21 cellular contexts compared by ENCODE assay signal in genomic region chr18:24831871-24832665, GRCh38.
A peak's percentile ranks its signal among the peaks of the same experiment; 100 is the strongest.
DNase-seq lines count a peak whose midpoint lies in the region; ATAC-seq, FAIRE-seq and TF ChIP-seq lines count a peak whose summit lies in the region.
"Had no signal": no experiment of that assay in that cellular context is flagged by ENCODE, and none has a peak within 500 bp of the region (broad histone marks: within the 10 kb centered on the region; RNA-seq: fewer than 3 reads in every experiment).

No MANE protein-coding gene starts in this region.

- WGBS in K562 (ENCODE audit: insufficient coverage, low coverage, missing lambda C conversion rate), result 4% methylated on average over 11 of the region's 11 CpGs
- WGBS in GM23248 (ENCODE audit: low coverage in 1 of 2, low lambda C conversion rate in 2 of 2, missing lambda C conversion rate in 2 of 2), 2 experiments, result 81 to 82% methylated on average over 11 of the region's 11 CpGs

- TF ChIP-seq CTCF in K562 (IDR thresholded peaks at IDR 0.05 in 2 of 3, conservative IDR thresholded peaks at IDR 0.05 in 1 of 3; ENCODE audit: insufficient read depth in 2 of 3, low read depth in 1 of 3, low read length in 3 of 3) (no peak), upper lobe of right lung (IDR thresholded peaks at IDR 0.05) (no peak)

- ATAC-seq in K562 (no peak), upper lobe of right lung (peak; percentile 25), HG02938 (IDR thresholded peaks at IDR 0.05; ENCODE audit: unreplicated experiment) (no peak)
- ATAC-seq: heart left ventricle, left ventricle myocardium superior, mucosa of descending colon had no signal

- no peak for FAIRE-seq in K562 (lab: Jason Lieb, UNC)
- FAIRE-seq: colon had no signal

- H3K27me3 ChIP-seq in K562 (ENCODE audit: control insufficient read depth in 2 of 2, insufficient read depth in 2 of 2, low read length in 2 of 2), result no peaks in the 10 kb centered on the region; a peak in 1 of 5 replicates
- H3K27me3 ChIP-seq in upper lobe of right lung, result no peaks in the 10 kb centered on the region
- H3K27me3 ChIP-seq in GM23248 (replicated peaks; ENCODE audit: insufficient read depth), result peaks cover 41% of the 10 kb centered on the region
- H3K27me3 ChIP-seq: BLaER1 had no signal

- H2AFZ ChIP-seq in K562 (ENCODE audit: low read depth, low read length) (no peak overlapping the region), GM23248 (no peak overlapping the region)

- H3F3A ChIP-seq in GM23248 (ENCODE audit: insufficient read depth), result peaks cover 3% of the 10 kb centered on the region; the same call in 1 of the 2 replicates

- CTCF ChIA-PET in K562 (lab: Yijun Ruan, JAX; ENCODE audit: low intra/inter-chr PET ratio), result no interaction called here

- POLR2A ChIA-PET in K562 (lab: Yijun Ruan, JAX), result no interaction called here

- TF ChIP-seq RAD21 in K562 (CRISPR knock-in tag; conservative IDR thresholded peaks at IDR 0.05 in 1 of 2, IDR thresholded peaks at IDR 0.05 in 1 of 2), result no peak

- H3K27ac ChIP-seq in K562 (ENCODE audit: extremely low read depth, low read depth, low read length) (no peak overlapping the region), upper lobe of right lung (no peak overlapping the region), GM23248 (no peak overlapping the region)
- H3K27ac ChIP-seq: BLaER1, heart left ventricle had no signal

- no peaks in the 10 kb centered on the region; the same call in 1 of the 2 replicates for H3K9me3 ChIP-seq in K562 (replicated peaks; ENCODE audit: control insufficient read depth, insufficient read depth, low read depth, low read length)
- H3K9me3 ChIP-seq in upper lobe of right lung, result no peaks in the 10 kb centered on the region
- no peaks in the 10 kb centered on the region for H3K9me3 ChIP-seq in GM23248 (ENCODE audit: low read depth)
- H3K9me3 ChIP-seq: BLaER1, heart left ventricle, mucosa of descending colon had no signal

- no peak for TF ChIP-seq EP300 in K562 (IDR thresholded peaks at IDR 0.05; ENCODE audit: low read length)

- in situ Hi-C loops in K562 (cut with MboI), result loop anchor here (25.0 kb wide), 1 partner anchor 1305 kb away; the partner anchor contains the start of gene PSMA8
- in situ Hi-C loops in GM23248 (cut with MboI), result no loop called here

- TF ChIP-seq POLR2A in K562 (conservative IDR thresholded peaks at IDR 0.05), result no peak

- H3K79me2 ChIP-seq in K562 (ENCODE audit: control insufficient read depth, insufficient read depth, low read length) (no peaks in the 10 kb centered on the region), GM23248 (ENCODE audit: insufficient read depth) (no peaks in the 10 kb centered on the region)

- H3K4me1 ChIP-seq in K562 (replicated peaks in 1 of 2; ENCODE audit: control insufficient read depth in 2 of 2, insufficient read depth in 2 of 2, low read length in 2 of 2), result no peaks in the 10 kb centered on the region
- H3K4me1 ChIP-seq in upper lobe of right lung, result peaks cover 3% of the 10 kb centered on the region
- H3K4me1 ChIP-seq in GM23248 (ENCODE audit: insufficient read depth), result peaks cover 12% of the 10 kb centered on the region
- H3K4me1 ChIP-seq: BLaER1, heart left ventricle had no signal

- BruUV-seq in K562 (replicated peaks; lab: Mats Ljungman, UMichigan), result no TSS peak

- no peak overlapping the region for H3K9ac ChIP-seq in K562 (ENCODE audit: insufficient read depth in 1 of 2, low read depth in 2 of 2, low read length in 2 of 2)
- no peak overlapping the region for H3K9ac ChIP-seq in GM23248
- H3K9ac ChIP-seq: BLaER1 had no signal

- H3K9me1 ChIP-seq in K562 (ENCODE audit: control insufficient read depth, insufficient read depth, low read length), result no peaks in the 10 kb centered on the region

- H3K9me2 ChIP-seq in GM23248 (ENCODE audit: insufficient read depth), result no peaks in the 10 kb centered on the region

- H3K4me3 ChIP-seq in K562 (no peak overlapping the region), upper lobe of right lung (no peak overlapping the region), GM23248 (no peak overlapping the region)
- H3K4me3 ChIP-seq: BLaER1, heart left ventricle, mucosa of descending colon had no signal

- H3K36me3 ChIP-seq in K562 (ENCODE audit: control insufficient read depth, insufficient read depth, low read length), result no peaks in the 10 kb centered on the region
- H3K36me3 ChIP-seq in upper lobe of right lung, result no peaks in the 10 kb centered on the region
- H3K36me3 ChIP-seq in GM23248 (ENCODE audit: low read depth), result no peaks in the 10 kb centered on the region
- H3K36me3 ChIP-seq: BLaER1, heart left ventricle had no signal

- H4K20me1 ChIP-seq in K562 (replicated peaks; ENCODE audit: control insufficient read depth, insufficient read depth, low read length) (no peaks in the 10 kb centered on the region), GM23248 (ENCODE audit: insufficient read depth) (no peaks in the 10 kb centered on the region)
- H4K20me1 ChIP-seq: BLaER1 had no signal

- intact Hi-C loops in K562 (cut with micrococcal nuclease), result no loop called here
- intact Hi-C loops in upper lobe of right lung (cut with DNase I), result no loop called here

- peak; percentile 29 for DNase-seq in NCI-H2171 treated with DMSO at 0.1 percent for 48 hours (lab: John Stamatoyannopoulos, UW)
- no peak for DNase-seq in NCI-H2171 (lab: John Stamatoyannopoulos, UW)
- DNase-seq in K562 (ENCODE audit: extremely low read depth in 1 of 4, low spot score in 3 of 4), result peak in 1 of 4 experiments; percentile 11
- peak; percentile 98 for DNase-seq in left kidney (ENCODE audit: low read depth, low spot score)
- DNase-seq in upper lobe of right lung, result no peak
- DNase-seq in GM23248, result no peak
- DNase-seq in activated naive CD4-positive, alpha-beta T cell treated with anti-CD3 and anti-CD28 coated beads, Interleukin-2, amount 50 U/mL, for 16 hours, result no peak
- DNase-seq: activated CD4-positive, alpha-beta T cell treated with anti-CD3 and anti-CD28 coated beads for 1 hour; activated naive CD4-positive, alpha-beta T cell treated with anti-CD3 and anti-CD28 coated beads for 36 hours; activated T-cell treated with anti-CD3 and anti-CD28 coated beads, Interleukin-2, amount 50 U/mL, for 48 hours; Calu3; EL; heart left ventricle; left ventricle myocardium superior; mucosa of descending colon; NCI-H1930; NCI-H510A; nucleus accumbens had no signal

- no peak overlapping the region for H3K4me2 ChIP-seq in K562 (ENCODE audit: insufficient read depth, low read length)
- H3K4me2 ChIP-seq in GM23248 (ENCODE audit: unreplicated experiment), result no peak overlapping the region
- H3K4me2 ChIP-seq: BLaER1 had no signal

TF ChIP-seq in K562, 482 proteins besides CTCF, POLR2A, EP300 and RAD21:
- TF ChIP-seq MEIS2 (IDR thresholded peaks at IDR 0.05; ENCODE audit: partially characterized antibody) (peak; percentile 76), PBX2 (CRISPR knock-in tag; IDR thresholded peaks at IDR 0.05; ENCODE audit: low read depth) (no peak), PBX2 (tag; conservative IDR thresholded peaks at IDR 0.05; ENCODE audit: low read depth) (peak; percentile 37; the same call in 1 of the 2 replicates), TCF3 (CRISPR knock-in tag; IDR thresholded peaks at IDR 0.05) (peak; percentile 6; the same call in 1 of the 2 replicates), SIRT6 (IDR thresholded peaks at IDR 0.05; ENCODE audit: low read depth, low read length) (no peak)

Comparison
In these comparisons a context has a peak if more than half of its experiments do, and no peak if none do; other contexts are left out.
1. DNase-seq: peak in NCI-H2171 treated with DMSO at 0.1 percent for 48 hours (single experiment) and left kidney (single experiment); none in NCI-H2171 (single experiment), upper lobe of right lung (single experiment), GM23248 (single experiment) and activated naive CD4-positive, alpha-beta T cell treated with anti-CD3 and anti-CD28 coated beads, Interleukin-2, amount 50 U/mL, for 16 hours (single experiment).